1 cellular context compared by ENCODE assay signal in genomic region chr6:85676086-85676729, GRCh38.
TF ChIP-seq lines count a peak whose summit lies in the region.

No MANE protein-coding gene starts in this region.

TF ChIP-seq in K562, 482 proteins besides CTCF, POLR2A, EP300 and RAD21 (continued from another document):
- no peak for TF ChIP-seq NKRF (IDR thresholded peaks at IDR 0.05; ENCODE audit: borderline replicate concordance)
- TF ChIP-seq ZNF134 (CRISPR knock-in tag; conservative IDR thresholded peaks at IDR 0.05) = no peak
- peak; percentile 21 for TF ChIP-seq U2AF1 (optimal IDR thresholded peaks at IDR 0.05; ENCODE audit: low read depth, low read length)
- TF ChIP-seq MLLT1 (IDR thresholded peaks at IDR 0.05) = no peak
- peak; percentile 1; the same call in 1 of the 2 replicates for TF ChIP-seq MAFF (IDR thresholded peaks at IDR 0.05; ENCODE audit: low read length)
- TF ChIP-seq SUPT5H (IDR thresholded peaks at IDR 0.05) = 0 out of 2 replicates have a peak, but pooled peaks have one; percentile 20
- TF ChIP-seq TEAD4 (IDR thresholded peaks at IDR 0.05; ENCODE audit: low read length) = 0 out of 2 replicates have a peak, but pooled peaks have one; percentile 6
- TF ChIP-seq TEAD4 (CRISPR knock-in tag; IDR thresholded peaks at IDR 0.05; ENCODE audit: borderline replicate concordance) = no peak
- TF ChIP-seq MBD2 (IDR thresholded peaks at IDR 0.05; ENCODE audit: borderline replicate concordance, low read depth) = no peak
- TF ChIP-seq RBFOX2 (IDR thresholded peaks at IDR 0.05; ENCODE audit: low read depth, low read length) = peak; percentile 75
- TF ChIP-seq CCNT2 (IDR thresholded peaks at IDR 0.05; ENCODE audit: borderline replicate concordance, extremely low read depth, insufficient read length, low read depth, low read length) = peak; percentile 22
- TF ChIP-seq POLR2AphosphoS5 (IDR thresholded peaks at IDR 0.05; ENCODE audit: control insufficient read depth, insufficient read depth, low read depth, low read length) = peak; percentile 11; the same call in 1 of the 2 replicates
- 0 out of 2 replicates have a peak, but pooled peaks have one; percentile 29 for TF ChIP-seq HNRNPUL1 (IDR thresholded peaks at IDR 0.05; ENCODE audit: low read length)
- peak; percentile 15; the same call in 1 of the 2 replicates for TF ChIP-seq AFF4 (CRISPR knock-in tag; IDR thresholded peaks at IDR 0.05)
- TF ChIP-seq HDAC1 (IDR thresholded peaks at IDR 0.05) = no peak
- 0 out of 2 replicates have a peak, but pooled peaks have one; percentile 27 for TF ChIP-seq CREB1 (IDR thresholded peaks at IDR 0.05)
- TF ChIP-seq CREB1 (CRISPR knock-in tag; IDR thresholded peaks at IDR 0.05) = no peak
- TF ChIP-seq ZNF780A (CRISPR knock-in tag; IDR thresholded peaks at IDR 0.05) = no peak
